Comparison of ENCODE assay signal across 16 cellular contexts in genomic region chr2:135590594-135591290, GRCh38. TPM values are rescaled to one million over a fixed set of nuclear protein-coding genes. Genes with fewer than 3 reads are reported as not detected.
DNase-seq lines count a peak whose midpoint lies in the region; ATAC-seq and TF ChIP-seq lines count a peak whose summit lies in the region.
"Had no signal": no experiment of that assay in that cellular context is flagged by ENCODE, and none has a peak within 500 bp of the region (broad histone marks: within the 10 kb centered on the region; RNA-seq: fewer than 3 reads in every experiment).

No MANE protein-coding gene starts in this region.

- peaks cover 0 to 17% (median 8%) of the 10 kb centered on the region in 8 donors for H3K9me3 Mint-ChIP-seq in CD4-positive, alpha-beta memory T cell
- H3K9me3 Mint-ChIP-seq: central memory CD8-positive, alpha-beta T cell had no signal

- H3K36me3 ChIP-seq in CD4-positive, alpha-beta memory T cell (ENCODE audit: insufficient read depth, low read length), result no peaks in the 10 kb centered on the region
- peaks cover 7% of the 10 kb centered on the region; the same call in 1 of the 2 replicates for H3K36me3 ChIP-seq in SU-DHL-6 (ENCODE audit: low read length)
- H3K36me3 ChIP-seq: right lobe of liver had no signal

- POLR2A ChIA-PET in CD4-positive, alpha-beta memory T cell (lab: Charles Lee; ENCODE audit: partially characterized antibody), result no interaction called here

- H2AFZ ChIP-seq in SU-DHL-6 (ENCODE audit: low read depth, low read length, severe bottlenecking), result no peak overlapping the region

- intact Hi-C loops in CD4-positive, alpha-beta memory T cell (cut with micrococcal nuclease), result no loop called here

- peak overlapping the region in 6 of 8 donors; percentile 8 to 52 (median 36) for H3K4me3 Mint-ChIP-seq in CD4-positive, alpha-beta memory T cell
- H3K4me3 Mint-ChIP-seq: central memory CD8-positive, alpha-beta T cell; T-helper 1 cell treated with Interleukin-12 subunit alpha and Interleukin-12 subunit beta and Interleukin-4 antibody, amounts not matched to agents 30 μg/mL and 1 μg/mL, for 36 hours had no signal

- H3F3A ChIP-seq in SU-DHL-6 (ENCODE audit: insufficient read depth), result 0 out of 2 replicates have a peak, but pooled peaks cover 5% of the 10 kb centered on the region

- no peaks in the 10 kb centered on the region for H3K27me3 Mint-ChIP-seq in CD4-positive, alpha-beta memory T cell
- H3K27me3 Mint-ChIP-seq: central memory CD8-positive, alpha-beta T cell had no signal

- no peaks in the 10 kb centered on the region for H3K9me2 ChIP-seq in SU-DHL-6 (replicated peaks; ENCODE audit: insufficient read depth, low read length)

- no peaks in the 10 kb centered on the region for H3K9me3 ChIP-seq in CD4-positive, alpha-beta memory T cell (ENCODE audit: control insufficient read depth in 1 of 2, low read length in 2 of 2)
- H3K9me3 ChIP-seq in SU-DHL-6 (ENCODE audit: insufficient read depth, low read length), result peaks cover 8% of the 10 kb centered on the region; the same call in 1 of the 2 replicates
- H3K9me3 ChIP-seq: right lobe of liver had no signal

- H3K9ac ChIP-seq in SU-DHL-6 (ENCODE audit: low read length), result no peak overlapping the region
- H3K9ac ChIP-seq: KMS-11 had no signal

- no peak overlapping the region for H3K27ac ChIP-seq in CD4-positive, alpha-beta memory T cell (ENCODE audit: low read depth, low read length)
- peak overlapping the region; percentile 47 for H3K27ac ChIP-seq in SU-DHL-6 (ENCODE audit: low read depth, low read length)
- H3K27ac ChIP-seq: KMS-11, right lobe of liver had no signal

- peaks cover 17% of the 10 kb centered on the region; the same call in 1 of the 2 replicates for H3K79me2 ChIP-seq in SU-DHL-6 (ENCODE audit: insufficient read depth, low read length)

- H3K4me2 ChIP-seq in SU-DHL-6 (ENCODE audit: low read depth, low read length, poor library complexity, severe bottlenecking), result peak overlapping the region; percentile 7
- H3K4me2 ChIP-seq: KMS-11 had no signal

- peaks cover 18% of the 10 kb centered on the region for H3K4me1 ChIP-seq in CD4-positive, alpha-beta memory T cell (ENCODE audit: insufficient read depth, low read length)
- H3K4me1 ChIP-seq: right lobe of liver had no signal

- H3K27me3 ChIP-seq in CD4-positive, alpha-beta memory T cell (ENCODE audit: insufficient read depth, low read length), result no peaks in the 10 kb centered on the region
- no peaks in the 10 kb centered on the region for H3K27me3 ChIP-seq in SU-DHL-6 (ENCODE audit: low read length)
- H3K27me3 ChIP-seq: right lobe of liver had no signal

- H3K4me3 ChIP-seq in CD4-positive, alpha-beta memory T cell (ENCODE audit: low read length in 2 of 2), result no peak overlapping the region
- no peak overlapping the region for H3K4me3 ChIP-seq in SU-DHL-6 (ENCODE audit: insufficient read depth, low read length, poor library complexity, severe bottlenecking)
- H3K4me3 ChIP-seq: right lobe of liver had no signal

- H3K36me3 Mint-ChIP-seq in CD4-positive, alpha-beta memory T cell, result peaks cover 10 to 17% of the 10 kb centered on the region in 2 donors

- DNase-seq in CD4-positive, alpha-beta memory T cell, result peak in 3 of 5 donors; percentile 1 to 16 (median 9)
- DNase-seq in inferior parietal cortex (ENCODE audit: extremely low spot score) (no peak), NCI-H1694 (lab: John Stamatoyannopoulos, UW) (no peak), NCI-H446 (lab: John Stamatoyannopoulos, UW) (no peak)
- DNase-seq: effector memory CD4-positive, alpha-beta T cell; HCEC 1CT; kidney; NCI-H1694 treated with DMSO at 0.1 percent for 48 hours; nucleus accumbens; right lobe of liver had no signal

- ATAC-seq in GM18517 (IDR thresholded peaks at IDR 0.05; ENCODE audit: unreplicated experiment), result peak; percentile 54
- peak; percentile 49 for ATAC-seq in HG03159 (IDR thresholded peaks at IDR 0.05; ENCODE audit: unreplicated experiment)
- ATAC-seq: right lobe of liver had no signal

- H3K27ac Mint-ChIP-seq in CD4-positive, alpha-beta memory T cell, result peak overlapping the region in 5 of 7 donors; percentile 31 to 84 (median 51)
- H3K27ac Mint-ChIP-seq: T-helper 1 cell treated with Interleukin-12 subunit alpha and Interleukin-12 subunit beta and Interleukin-4 antibody, amounts not matched to agents 30 μg/mL and 1 μg/mL, for 36 hours had no signal

- CTCF ChIA-PET in CD4-positive, alpha-beta memory T cell (lab: Charles Lee; ENCODE audit: partially characterized antibody), result interaction anchor here (0.7 to 1.4 kb wide), 5 partner anchors 10 to 587 kb away, joined by 3 to 5 read pairs (median 3); partner anchors contain the start of genes R3HDM1 and ZRANB3

- no peaks in the 10 kb centered on the region for H4K20me1 ChIP-seq in SU-DHL-6 (ENCODE audit: low read depth, low read length)

- H3K4me1 Mint-ChIP-seq in CD4-positive, alpha-beta memory T cell, result peaks cover 29 to 41% (median 29%) of the 10 kb centered on the region in 4 donors

- TF ChIP-seq CTCF in SU-DHL-6 (IDR thresholded peaks at IDR 0.05; ENCODE audit: insufficient read depth, low read length, poor library complexity, severe bottlenecking), result no peak

RNA-seq across cellular contexts. Expression of gene R3HDM1, which starts 59.5 kb away (rescaled TPM):
- total RNA-seq in CD4-positive, alpha-beta memory T cell, result 10 to 100 TPM; 40.5 to 42.3 TPM
- polyA plus RNA-seq in CD4-positive, alpha-beta memory T cell, result 10 to 100 TPM in 1 of 2 donors, 1 to 10 TPM in 1; 8.2 to 24.0 TPM

RNA-seq across cellular contexts. Expression of gene ZRANB3, which starts 59.7 kb away (rescaled TPM):
- 1 to 10 TPM; 3.3 to 5.0 TPM for total RNA-seq in CD4-positive, alpha-beta memory T cell
- 1 to 10 TPM; 2.3 to 3.5 TPM for polyA plus RNA-seq in CD4-positive, alpha-beta memory T cell

Comparison
In these comparisons a context has a peak if more than half of its experiments do, and no peak if none do; other contexts are left out.
1. DNase-seq: peak in CD4-positive, alpha-beta memory T cell (3 of 5); none in inferior parietal cortex (single experiment), NCI-H1694 (single experiment) and NCI-H446 (0 of 2).